In the genomic region with DNA sequence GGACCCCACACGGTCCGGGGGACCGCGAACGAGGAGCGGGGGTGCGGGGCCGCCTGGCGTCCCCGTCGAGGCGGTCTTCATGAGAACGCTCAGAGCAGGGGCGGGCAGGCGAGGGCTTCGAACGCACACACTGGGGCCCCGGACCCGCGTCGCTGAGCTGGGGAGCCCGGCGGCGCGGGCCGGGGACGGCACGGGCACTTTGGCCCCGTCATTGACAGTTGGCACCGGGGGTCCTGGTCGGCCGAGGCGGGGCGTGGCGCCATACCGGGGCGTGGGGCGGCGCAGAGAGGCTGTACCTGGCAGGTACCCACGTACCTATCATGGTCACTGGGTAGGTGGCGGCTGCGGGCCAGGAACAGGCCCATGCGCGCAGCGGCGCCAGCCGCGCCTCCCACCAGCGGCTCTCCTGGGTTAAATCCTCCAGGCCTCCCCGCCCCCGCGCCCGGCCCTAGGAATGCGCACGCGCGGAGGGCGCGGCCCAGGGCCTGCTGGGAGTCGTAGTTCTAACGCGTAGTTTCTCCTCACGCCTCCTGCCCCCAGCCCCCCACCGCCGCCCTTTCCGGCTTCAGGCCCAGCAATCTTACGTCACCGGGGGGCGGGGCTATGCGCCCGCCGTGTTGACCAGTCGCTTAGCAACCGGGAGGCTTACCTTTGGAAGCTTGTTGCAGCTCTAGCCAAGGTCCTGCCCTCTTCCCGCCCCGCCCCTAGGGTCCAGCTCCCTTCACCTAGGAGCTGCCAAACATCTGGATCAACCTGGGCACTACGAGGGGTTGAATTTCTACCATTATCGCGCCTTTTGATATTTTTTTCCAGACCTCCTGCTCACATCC, we compare ENCODE assay signal across 1 cellular context.
TF ChIP-seq lines count a peak whose summit lies in the region.

Gene PACRG, plus strand, starts transcription at position 628 of the 830 bp plus-strand sequence.
Gene PRKN, minus strand, starts transcription at position 420 of the 830 bp plus-strand sequence.

TF ChIP-seq in GM12878, 131 proteins besides CTCF, POLR2A, EP300 and RAD21 (continued from another document):
- TF ChIP-seq NRF1 (conservative IDR thresholded peaks at IDR 0.05; ENCODE audit: low read depth, low read length): peak; percentile 46; the same call in 1 of the 2 replicates
- TF ChIP-seq BACH1 (IDR thresholded peaks at IDR 0.05; ENCODE audit: borderline replicate concordance): no peak
- TF ChIP-seq CREM (IDR thresholded peaks at IDR 0.05; ENCODE audit: low read depth): peak; percentile 81
- TF ChIP-seq ZNF592 (IDR thresholded peaks at IDR 0.05): no peak
- peak; percentile 68 for TF ChIP-seq ATF7 (IDR thresholded peaks at IDR 0.05; ENCODE audit: low read depth)
- TF ChIP-seq BHLHE40 (IDR thresholded peaks at IDR 0.05; ENCODE audit: borderline replicate concordance in 1 of 2, low read depth in 2 of 2, low read length in 1 of 2): peak in 1 of 2 experiments; percentile 38; a peak in 1 of 4 replicates
- peak; percentile 70; the same call in 1 of the 2 replicates for TF ChIP-seq DPF2 (IDR thresholded peaks at IDR 0.05)
- peak; percentile 46; the same call in 1 of the 2 replicates for TF ChIP-seq REST (IDR thresholded peaks at IDR 0.05; ENCODE audit: low read depth, low read length)
- peak; percentile 62; the same call in 1 of the 2 replicates for TF ChIP-seq TARDBP (IDR thresholded peaks at IDR 0.05; ENCODE audit: borderline replicate concordance)
- peak; percentile 79 for TF ChIP-seq BMI1 (IDR thresholded peaks at IDR 0.05; ENCODE audit: borderline replicate concordance)
- TF ChIP-seq, protein P1, sequence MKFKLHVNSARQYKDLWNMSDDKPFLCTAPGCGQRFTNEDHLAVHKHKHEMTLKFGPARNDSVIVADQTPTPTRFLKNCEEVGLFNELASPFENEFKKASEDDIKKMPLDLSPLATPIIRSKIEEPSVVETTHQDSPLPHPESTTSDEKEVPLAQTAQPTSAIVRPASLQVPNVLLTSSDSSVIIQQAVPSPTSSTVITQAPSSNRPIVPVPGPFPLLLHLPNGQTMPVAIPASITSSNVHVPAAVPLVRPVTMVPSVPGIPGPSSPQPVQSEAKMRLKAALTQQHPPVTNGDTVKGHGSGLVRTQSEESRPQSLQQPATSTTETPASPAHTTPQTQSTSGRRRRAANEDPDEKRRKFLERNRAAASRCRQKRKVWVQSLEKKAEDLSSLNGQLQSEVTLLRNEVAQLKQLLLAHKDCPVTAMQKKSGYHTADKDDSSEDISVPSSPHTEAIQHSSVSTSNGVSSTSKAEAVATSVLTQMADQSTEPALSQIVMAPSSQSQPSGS (IDR thresholded peaks at IDR 0.05; ENCODE audit: low read length): 0 out of 2 replicates have a peak, but pooled peaks have one; percentile 34
- TF ChIP-seq SUZ12 (IDR thresholded peaks at IDR 0.05; ENCODE audit: unreplicated experiment): no peak
- TF ChIP-seq SREBF1 (IDR thresholded peaks at IDR 0.05; ENCODE audit: low read length): peak; percentile 51
- 0 out of 2 replicates have a peak, but pooled peaks have one; percentile 16 for TF ChIP-seq STAT1 (conservative IDR thresholded peaks at IDR 0.05)
- 0 out of 2 replicates have a peak, but pooled peaks have one; percentile 43 for TF ChIP-seq GATAD2B (conservative IDR thresholded peaks at IDR 0.05; ENCODE audit: low read depth)
- peak; percentile 73 for TF ChIP-seq E4F1 (IDR thresholded peaks at IDR 0.05; ENCODE audit: borderline replicate concordance, partially characterized antibody)
- TF ChIP-seq CREB1 (IDR thresholded peaks at IDR 0.05; ENCODE audit: low read depth): peak; percentile 91
- TF ChIP-seq CBX3 (IDR thresholded peaks at IDR 0.05; ENCODE audit: borderline replicate concordance, low read depth): no peak
- TF ChIP-seq EGR1 (IDR thresholded peaks at IDR 0.05; ENCODE audit: borderline replicate concordance in 1 of 2, low read depth in 2 of 2, low read length in 2 of 2): peak in 1 of 2 experiments; percentile 96; a peak in 2 of 3 replicates
- TF ChIP-seq YY1 (IDR thresholded peaks at IDR 0.05; ENCODE audit: low read depth, low read length): peak; percentile 54
- TF ChIP-seq WRNIP1 (IDR thresholded peaks at IDR 0.05; ENCODE audit: borderline replicate concordance, low read depth, low read length): no peak
- TF ChIP-seq SIX5 (IDR thresholded peaks at IDR 0.05; ENCODE audit: low read depth, low read length, severe bottlenecking): peak; percentile 88
- TF ChIP-seq ELK1 (IDR thresholded peaks at IDR 0.05; ENCODE audit: low read depth, low read length): no peak
- TF ChIP-seq HCFC1 (IDR thresholded peaks at IDR 0.05; ENCODE audit: low read length): peak; percentile 87
- peak; percentile 90 for TF ChIP-seq IKZF1 (conservative IDR thresholded peaks at IDR 0.05)
TF ChIP-seq in GM12878: peak in this region for 22.
